Comparison of ENCODE assay signal across 7 cellular contexts in the genomic region with DNA sequence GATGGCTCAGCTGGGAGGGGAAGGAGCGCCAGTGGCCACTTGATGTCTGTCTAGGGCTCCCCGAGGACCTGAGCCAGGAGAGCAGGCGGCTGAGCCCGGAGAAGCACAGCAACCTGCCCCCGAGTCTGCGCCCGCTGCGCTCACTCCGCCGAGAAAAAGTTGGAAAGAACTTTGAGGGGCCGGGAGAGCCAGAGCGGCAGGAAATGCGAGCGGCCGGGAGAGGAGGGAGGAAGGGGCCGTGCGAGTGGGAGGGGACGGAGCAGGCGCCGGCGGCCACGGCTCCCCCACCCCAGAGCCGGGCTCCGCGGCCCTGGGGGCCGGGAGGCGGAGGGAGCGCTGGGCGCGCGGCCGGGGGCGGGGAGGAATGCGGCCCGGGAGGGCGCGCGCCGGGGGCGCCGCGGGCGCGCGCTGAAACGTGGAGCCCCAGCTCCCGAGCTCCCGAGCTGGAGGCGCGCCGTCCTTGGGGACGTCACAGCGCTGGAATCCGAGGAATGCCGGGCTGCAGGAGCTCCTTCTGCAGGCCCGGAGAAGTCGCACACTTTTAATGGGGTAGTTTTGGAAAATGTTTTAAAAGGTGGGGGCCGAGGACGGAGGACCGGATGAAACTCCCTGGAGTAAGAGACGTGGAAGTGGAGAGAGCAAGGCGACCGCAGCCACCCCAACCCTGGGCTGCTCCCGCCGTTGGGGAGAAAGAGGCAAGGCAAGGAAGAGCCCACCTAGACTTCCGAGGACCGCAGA. TPM values are rescaled to one million over a fixed set of nuclear protein-coding genes. Genes with fewer than 3 reads are reported as not detected.
A peak's percentile ranks its signal among the peaks of the same experiment; 100 is the strongest.
DNase-seq lines count a peak whose midpoint lies in the region; FAIRE-seq and TF ChIP-seq lines count a peak whose summit lies in the region.

A gene (minus strand): TSS at position 167 of the 738 bp plus-strand sequence. CDS start 86,799 bp downstream, outside the sequence.

- TF ChIP-seq CTCF in HFF-Myc (IDR thresholded peaks at IDR 0.05; ENCODE audit: low read depth, low read length, missing control alignments), result peak; percentile 24
- TF ChIP-seq CTCF in colonic mucosa (IDR thresholded peaks at IDR 0.05), result no peak
- TF ChIP-seq CTCF in keratinocyte (optimal IDR thresholded peaks at IDR 0.05 in 1 of 3, IDR thresholded peaks at IDR 0.05 in 1 of 3, conservative IDR thresholded peaks at IDR 0.05 in 1 of 3; ENCODE audit: extremely low read depth in 1 of 3, insufficient read depth in 2 of 3, low read length in 3 of 3), result peak; percentile 35 to 38 (median 36)

- H2AFZ ChIP-seq in keratinocyte (ENCODE audit: control insufficient read depth, low read length), result peak within 1 kb of the TSS; percentile 53

- H3K27ac ChIP-seq in colonic mucosa (peak within 1 kb of the TSS; percentile 91), keratinocyte (ENCODE audit: control insufficient read depth, insufficient read depth, low read length) (peak within 1 kb of the TSS; percentile 96), skeletal muscle tissue (ENCODE audit: low read depth, low read length) (peak within 1 kb of the TSS; percentile 93)

- DNase-seq in GM04503 (ENCODE audit: low read depth) (peak; percentile 81), HFF-Myc (ENCODE audit: extremely low read depth, low read depth) (peak; percentile 72), RPMI7951 (ENCODE audit: low read depth) (peak; percentile 94), colonic mucosa (peak; percentile 80), keratinocyte (ENCODE audit: low read depth, low spot score) (no peak)
- no peak for DNase-seq in stimulated activated CD4-positive, alpha-beta T cell treated with anti-CD3 and anti-CD28 coated beads, Interleukin-2, amount 100 ng/mL, for 48 hours

- intact Hi-C loops in colonic mucosa (cut with DNase I), result no loop called here

- H3K9me3 ChIP-seq in colonic mucosa, result no peaks in the 10 kb centered on the region
- H3K9me3 ChIP-seq in keratinocyte (ENCODE audit: control insufficient read depth, low read depth, low read length), result no peaks in the 10 kb centered on the region
- H3K9me3 ChIP-seq in skeletal muscle tissue (ENCODE audit: control insufficient read depth in 3 of 3, low read length in 3 of 3), result no peaks in the 10 kb centered on the region

- H3K27me3 ChIP-seq in colonic mucosa, result no peaks in the 10 kb centered on the region
- H3K27me3 ChIP-seq in keratinocyte (ENCODE audit: control insufficient read depth, extremely low read depth, insufficient read depth, low read length), result no peaks in the 10 kb centered on the region
- H3K27me3 ChIP-seq in skeletal muscle tissue (ENCODE audit: control insufficient read depth in 3 of 3, insufficient read depth in 3 of 3, low read length in 3 of 3), result no peaks in the 10 kb centered on the region

- no peaks in the 10 kb centered on the region for H3K4me1 ChIP-seq in colonic mucosa
- H3K4me1 ChIP-seq in keratinocyte (ENCODE audit: control insufficient read depth, extremely low read depth, insufficient read depth, low read length), result peaks cover 29% of the 10 kb centered on the region
- H3K4me1 ChIP-seq in skeletal muscle tissue (ENCODE audit: control insufficient read depth in 3 of 3, insufficient read depth in 3 of 3, low read length in 3 of 3), result peaks cover 36 to 49% (median 39%) of the 10 kb centered on the region in 3 donors

- H3K4me2 ChIP-seq in keratinocyte (ENCODE audit: control insufficient read depth, extremely low read depth, insufficient read depth, low read depth, low read length), result peak within 1 kb of the TSS; percentile 93

- peak within 1 kb of the TSS; percentile 91 for H3K4me3 ChIP-seq in HFF-Myc (replicated peaks; ENCODE audit: low read depth, low read length)
- H3K4me3 ChIP-seq in colonic mucosa, result peak within 1 kb of the TSS; percentile 68
- H3K4me3 ChIP-seq in keratinocyte (ENCODE audit: control insufficient read depth in 2 of 3, extremely low read depth in 1 of 3, insufficient read depth in 2 of 3, low read depth in 1 of 3, low read length in 3 of 3), result peak within 1 kb of the TSS; percentile 71 to 99 (median 97)
- H3K4me3 ChIP-seq in skeletal muscle tissue (ENCODE audit: low read length in 3 of 3), result peak within 1 kb of the TSS; percentile 83 to 93 (median 90)

- dilution Hi-C loops in keratinocyte (cut with MboI; ENCODE audit: extremely low pct_ligation_motif_present, low sequenced_read_pairs), result no loop called here

- H3K79me2 ChIP-seq in keratinocyte (ENCODE audit: control insufficient read depth, insufficient read depth, low read length), result peaks cover 48% of the 10 kb centered on the region

- H3K9me1 ChIP-seq in keratinocyte (ENCODE audit: control insufficient read depth, extremely low read depth, insufficient read depth, low read length), result peaks cover under 1% of the 10 kb centered on the region

- no peak for FAIRE-seq in keratinocyte (lab: Jason Lieb, UNC)

- H3K9ac ChIP-seq in colonic mucosa (ENCODE audit: low read depth in 2 of 2, low read length in 2 of 2) (peak within 1 kb of the TSS; percentile 67 to 73), keratinocyte (ENCODE audit: control insufficient read depth, extremely low read depth, insufficient read depth, low read length) (peak within 1 kb of the TSS; percentile 99), skeletal muscle tissue (ENCODE audit: low read depth in 1 of 3, low read length in 3 of 3) (peak within 1 kb of the TSS; percentile 92 to 98 (median 97))

- H3K36me3 ChIP-seq in colonic mucosa, result no peaks in the 10 kb centered on the region
- H3K36me3 ChIP-seq in keratinocyte (ENCODE audit: control insufficient read depth in 2 of 2, extremely low read depth in 1 of 2, insufficient read depth in 2 of 2, low read length in 2 of 2), result peaks cover 0 to 1% of the 10 kb centered on the region in 2 experiments
- no peaks in the 10 kb centered on the region for H3K36me3 ChIP-seq in skeletal muscle tissue (ENCODE audit: control insufficient read depth in 3 of 3, insufficient read depth in 3 of 3, low read length in 3 of 3)

- H4K20me1 ChIP-seq in keratinocyte (ENCODE audit: control insufficient read depth, extremely low read depth, insufficient read depth, low read length), result peaks cover 6% of the 10 kb centered on the region

RNA-seq across cellular contexts. Expression of the gene that starts here (rescaled TPM):
- 29.0 and 31.8 TPM in 2 replicates for total RNA-seq in RPMI7951 (2014; rRNA removed; shearing (Covaris generic))
- 10 to 100 TPM in 1 of 2 donors, 1 to 10 TPM in 1; 9.8 to 11.8 TPM for total RNA-seq in colonic mucosa
- 28.0 to 59.9 TPM (median 29.9 TPM) in 3 replicates for polyA plus RNA-seq in keratinocyte
- polyA plus RNA-seq in keratinocyte (2011; ENCODE audit: low read depth), result 16.1 TPM
- polyA plus RNA-seq in keratinocyte (2011; cell fraction: cytosol; rRNA removed), result 22.9 and 31.8 TPM in 2 replicates
- 67.8 and 76.2 TPM in 2 replicates for polyA plus RNA-seq in keratinocyte (2011; cell fraction: nucleus; rRNA removed)
- polyA plus RNA-seq in keratinocyte (2012; ENCODE audit: low replicate concordance), result 23.6 and 44.7 TPM in 2 replicates
- polyA minus RNA-seq in keratinocyte, result 115 to 156 TPM (median 131 TPM) in 3 replicates
- polyA minus RNA-seq in keratinocyte (2011; cell fraction: cytosol; rRNA and poly(A)+ RNA removed), result 92.3 TPM
- polyA minus RNA-seq in keratinocyte (2011; cell fraction: nucleus; rRNA and poly(A)+ RNA removed), result 167 and 251 TPM in 2 replicates
- 19.8 TPM for total RNA-seq in skeletal muscle tissue

Comparison
In these comparisons a context has a peak if more than half of its experiments do, and no peak if none do; other contexts are left out.
1. DNase-seq: peak in GM04503 (single experiment), HFF-Myc (single experiment), RPMI7951 (single experiment) and colonic mucosa (single experiment); none in keratinocyte (single experiment) and stimulated activated CD4-positive, alpha-beta T cell treated with anti-CD3 and anti-CD28 coated beads, Interleukin-2, amount 100 ng/mL, for 48 hours (0 of 2).
2. Peak in every context shown above with its lines, with median percentiles within 50 percentile points of each other: H3K4me3 ChIP-seq, H3K27ac ChIP-seq and H3K9ac ChIP-seq.